7 cellular contexts compared by ENCODE assay signal in the genomic region with DNA sequence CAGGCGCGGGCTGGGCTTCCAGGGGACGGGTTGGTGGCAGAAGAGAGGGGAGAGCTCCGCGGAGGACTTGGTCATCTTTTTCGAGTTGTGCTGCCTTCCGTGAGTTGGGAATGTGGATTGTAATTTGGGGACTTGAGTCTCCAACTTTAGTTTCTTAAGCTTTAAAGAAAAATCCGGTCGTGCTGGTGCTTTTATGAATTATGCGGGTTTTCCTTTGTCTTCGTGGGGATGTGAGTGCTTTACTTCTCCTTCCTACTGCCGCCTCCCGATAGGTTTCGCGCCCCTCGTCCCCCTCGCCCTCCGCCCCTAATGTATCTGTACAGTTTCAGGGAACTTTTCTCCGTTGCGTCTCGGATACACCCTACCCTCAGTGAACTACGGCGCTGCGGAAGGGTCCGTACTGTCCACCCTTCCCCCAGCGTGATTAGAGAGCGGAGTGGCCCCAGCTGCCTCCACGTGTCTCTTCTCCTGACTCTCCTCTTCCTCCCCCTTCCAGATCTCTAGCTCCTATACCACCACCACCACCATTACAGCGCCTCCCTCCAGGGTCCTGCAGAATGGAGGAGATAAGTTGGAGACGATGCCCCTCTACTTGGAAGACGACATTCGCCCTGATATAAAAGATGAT. TPM values are rescaled to one million over a fixed set of nuclear protein-coding genes. Genes with fewer than 3 reads are reported as not detected.
DNase-seq lines count a peak whose midpoint lies in the region; ATAC-seq, FAIRE-seq and TF ChIP-seq lines count a peak whose summit lies in the region.

No MANE protein-coding gene starts in this region.

- H3K27ac ChIP-seq in vagina, result peak overlapping the region; percentile 82

- peaks cover 54% of the 10 kb centered on the region for H4K20me1 ChIP-seq in Loucy (ENCODE audit: insufficient read depth, low read length, poor library complexity, severe bottlenecking)

- no peaks in the 10 kb centered on the region for H3K27me3 Mint-ChIP-seq in chondrocyte (ENCODE audit: low read depth)

- no peaks in the 10 kb centered on the region for H3K9me3 ChIP-seq in Loucy (ENCODE audit: insufficient read depth, low read depth, low read length)
- H3K9me3 ChIP-seq in vagina, result no peaks in the 10 kb centered on the region

- no peak overlapping the region for H2AFZ ChIP-seq in Loucy (ENCODE audit: low read length)

- no peaks in the 10 kb centered on the region for H3K9me3 Mint-ChIP-seq in chondrocyte (ENCODE audit: low read depth)

- H3K4me1 ChIP-seq in Loucy (ENCODE audit: insufficient read depth, low read length, poor library complexity, severe bottlenecking), result peaks cover 61% of the 10 kb centered on the region
- peaks cover 25% of the 10 kb centered on the region for H3K4me1 ChIP-seq in vagina

- H3K4me1 Mint-ChIP-seq in chondrocyte (ENCODE audit: low read depth), result peaks cover 49% of the 10 kb centered on the region

- H3K9ac ChIP-seq in Loucy (ENCODE audit: low read depth, low read length, poor library complexity, severe bottlenecking), result peak overlapping the region; percentile 99

- no peaks in the 10 kb centered on the region for H3K9me2 ChIP-seq in Loucy (replicated peaks; ENCODE audit: low read depth, low read length)

- ATAC-seq in HG03039 (IDR thresholded peaks at IDR 0.05; ENCODE audit: unreplicated experiment) (no peak), HG03469 (IDR thresholded peaks at IDR 0.05; ENCODE audit: unreplicated experiment) (no peak)

- H3K27me3 ChIP-seq in Loucy (ENCODE audit: insufficient read depth, low read length, poor library complexity, severe bottlenecking) (peaks cover 7% of the 10 kb centered on the region), vagina (no peaks in the 10 kb centered on the region)

- TF ChIP-seq POLR2A in vagina (IDR thresholded peaks at IDR 0.05), result no peak

- H3K4me3 Mint-ChIP-seq in chondrocyte (ENCODE audit: unreplicated experiment), result peak overlapping the region; percentile 89

- peak overlapping the region; percentile 99 for H3K4me2 ChIP-seq in Loucy (ENCODE audit: low read depth, low read length, poor library complexity, severe bottlenecking)

- DNase-seq in GM19239 (ENCODE audit: insufficient read length, low spot score), result no peak
- DNase-seq in chondrocyte (ENCODE audit: low spot score), result no peak
- peak; percentile 49 for DNase-seq in medulla oblongata (ENCODE audit: extremely low spot score)
- no peak for DNase-seq in vagina (ENCODE audit: extremely low spot score in 2 of 2)

- TF ChIP-seq CTCF in Loucy (conservative IDR thresholded peaks at IDR 0.05; ENCODE audit: low read length), result no peak
- no peak for TF ChIP-seq CTCF in chondrocyte (IDR thresholded peaks at IDR 0.05)
- no peak for TF ChIP-seq CTCF in vagina (IDR thresholded peaks at IDR 0.05)

- peak overlapping the region; percentile 97 for H3K4me3 ChIP-seq in Loucy (ENCODE audit: low read length, poor library complexity, severe bottlenecking)
- peak overlapping the region; percentile 63 to 74 for H3K4me3 ChIP-seq in vagina

- intact Hi-C loops in vagina (cut with DNase I), result no loop called here

- peak; percentile 40 for FAIRE-seq in GM19239 (lab: Jason Lieb, UNC)

- H3K27ac Mint-ChIP-seq in chondrocyte (ENCODE audit: unreplicated experiment), result peak overlapping the region; percentile 64

- no peaks in the 10 kb centered on the region for H3F3A ChIP-seq in Loucy (ENCODE audit: low read depth)

- H3K79me2 ChIP-seq in Loucy (ENCODE audit: insufficient read depth, low read length), result peaks cover 75% of the 10 kb centered on the region

- H3K36me3 ChIP-seq in Loucy (ENCODE audit: insufficient read depth, low read length) (peaks cover 52% of the 10 kb centered on the region), vagina (no peaks in the 10 kb centered on the region)

- peaks cover 19% of the 10 kb centered on the region for H3K36me3 Mint-ChIP-seq in chondrocyte (ENCODE audit: low read depth)

RNA-seq across cellular contexts. Expression of a gene that starts 0.6 kb away (rescaled TPM):
- total RNA-seq in chondrocyte (54.4 to 74.1 TPM (median 72.2 TPM) in 3 replicates), vagina (42.7 TPM)

RNA-seq across cellular contexts. Expression of a gene that starts 17.7 kb away (rescaled TPM):
- not detected in 3 replicates for total RNA-seq in chondrocyte
- not detected for total RNA-seq in vagina
